Comparison of ENCODE assay signal across 8 cellular contexts in genomic region chr7:139075031-139075652, GRCh38. TPM values are rescaled to one million over a fixed set of nuclear protein-coding genes. Genes with fewer than 3 reads are reported as not detected.
DNase-seq lines count a peak whose midpoint lies in the region; ATAC-seq and TF ChIP-seq lines count a peak whose summit lies in the region.

No MANE protein-coding gene starts in this region.

- H3K27ac ChIP-seq in colonic mucosa (no peak overlapping the region), liver (ENCODE audit: low read depth in 1 of 2, low read length in 2 of 2) (peak overlapping the region in 1 of 2 donors; percentile 77)

- peak; percentile 75 for ATAC-seq in GM19025 (IDR thresholded peaks at IDR 0.05; ENCODE audit: low read depth, unreplicated experiment)
- peak; percentile 88 for ATAC-seq in HG03280 (IDR thresholded peaks at IDR 0.05; ENCODE audit: unreplicated experiment)

- POLR2A ChIA-PET in BJ (lab: Charles Lee): no interaction called here

- CTCF ChIA-PET in BJ (lab: Yijun Ruan, JAX): interaction anchor here (0.6 to 2.9 kb wide), 31 partner anchors 8 to 337 kb away, joined by 3 to 26 read pairs (median 5); no protein-coding TSS in a partner anchor

- H3K9ac ChIP-seq in colonic mucosa (ENCODE audit: low read depth in 2 of 2, low read length in 2 of 2): no peak overlapping the region
- no peak overlapping the region for H3K9ac ChIP-seq in liver (ENCODE audit: low read depth in 1 of 2, low read length in 2 of 2)

- H3K9me3 ChIP-seq in colonic mucosa (no peaks in the 10 kb centered on the region), liver (ENCODE audit: control insufficient read depth in 4 of 4, low read length in 3 of 4) (no peaks in the 10 kb centered on the region)

- H3K4me1 ChIP-seq in colonic mucosa (no peaks in the 10 kb centered on the region), liver (ENCODE audit: control insufficient read depth in 4 of 4, insufficient read depth in 4 of 4, low read length in 3 of 4) (peaks cover 2 to 19% (median 16%) of the 10 kb centered on the region in 4 donors)

- WGBS in liver: 27% methylated on average over 9 of the region's 9 CpGs

- DNase-seq in BJ (ENCODE audit: low read depth): peak; percentile 37
- DNase-seq in NCI-H2227 treated with DMSO at 0.1 percent for 48 hours (lab: John Stamatoyannopoulos, UW): peak; percentile 81
- DNase-seq in activated CD4-positive, alpha-beta T cell treated with anti-CD3 and anti-CD28 coated beads for 1 hour: peak; percentile 44
- DNase-seq in colonic mucosa: peak; percentile 73
- DNase-seq in stimulated activated CD4-positive, alpha-beta T cell treated with anti-CD3 and anti-CD28 coated beads, TNF-alpha, amount 100 ng/mL, for 4 hours (ENCODE audit: low read depth in 3 of 3): peak in 2 of 3 experiments; percentile 30 to 57

- TF ChIP-seq CTCF in BJ (IDR thresholded peaks at IDR 0.05; ENCODE audit: insufficient read depth, low read depth, low read length) (peak; percentile 79), colonic mucosa (IDR thresholded peaks at IDR 0.05) (peak; percentile 85), liver (IDR thresholded peaks at IDR 0.05; ENCODE audit: low read depth, low read length, missing input control) (peak; percentile 91)

- peaks cover 11% of the 10 kb centered on the region for H3K36me3 ChIP-seq in BJ (ENCODE audit: control insufficient read depth, insufficient read depth, low read length)
- peaks cover 11% of the 10 kb centered on the region for H3K36me3 ChIP-seq in colonic mucosa
- peaks cover 8 to 36% (median 29%) of the 10 kb centered on the region in 4 donors for H3K36me3 ChIP-seq in liver (ENCODE audit: control insufficient read depth in 4 of 4, insufficient read depth in 3 of 4, low read depth in 1 of 4, low read length in 3 of 4)

- intact Hi-C loops in colonic mucosa (cut with DNase I): loop anchor here (5.0 kb wide), 1 partner anchor 188 kb away; no protein-coding TSS in a partner anchor

- H3K27me3 ChIP-seq in BJ (ENCODE audit: control insufficient read depth, insufficient read depth, low read length): no peaks in the 10 kb centered on the region
- H3K27me3 ChIP-seq in colonic mucosa: no peaks in the 10 kb centered on the region
- no peaks in the 10 kb centered on the region for H3K27me3 ChIP-seq in liver (ENCODE audit: control insufficient read depth in 4 of 4, insufficient read depth in 4 of 4, low read length in 3 of 4)

- TF ChIP-seq RAD21 in liver (IDR thresholded peaks at IDR 0.05): peak; percentile 88 to 89

- H3K4me3 ChIP-seq in BJ (ENCODE audit: low read depth, low read length): no peak overlapping the region
- no peak overlapping the region for H3K4me3 ChIP-seq in colonic mucosa
- no peak overlapping the region for H3K4me3 ChIP-seq in liver (ENCODE audit: low read depth in 1 of 3, low read length in 3 of 3)

TF ChIP-seq in liver, 16 proteins besides CTCF, POLR2A, EP300 and RAD21:
- TF ChIP-seq FOXA2 (IDR thresholded peaks at IDR 0.05): no peak
- peak; percentile 20 for TF ChIP-seq ATF3 (IDR thresholded peaks at IDR 0.05)
- no peak for TF ChIP-seq EGR1 (IDR thresholded peaks at IDR 0.05; ENCODE audit: low read depth in 2 of 2)
- TF ChIP-seq JUND (IDR thresholded peaks at IDR 0.05): no peak
- TF ChIP-seq SP1 (IDR thresholded peaks at IDR 0.05): peak; percentile 29
- TF ChIP-seq YY1 (IDR thresholded peaks at IDR 0.05): no peak
- TF ChIP-seq GABPA (IDR thresholded peaks at IDR 0.05 in 1 of 2, conservative IDR thresholded peaks at IDR 0.05 in 1 of 2): no peak
- TF ChIP-seq ZBTB33 (IDR thresholded peaks at IDR 0.05): no peak
- TF ChIP-seq FOXA1 (IDR thresholded peaks at IDR 0.05): no peak
- no peak for TF ChIP-seq NR2F2 (IDR thresholded peaks at IDR 0.05)
- TF ChIP-seq MAX (IDR thresholded peaks at IDR 0.05): no peak
- peak; percentile 25 for TF ChIP-seq RXRA (IDR thresholded peaks at IDR 0.05)
- no peak for TF ChIP-seq TAF1 (conservative IDR thresholded peaks at IDR 0.05)
- no peak for TF ChIP-seq REST (IDR thresholded peaks at IDR 0.05)
- TF ChIP-seq HNF4G (IDR thresholded peaks at IDR 0.05): no peak
- TF ChIP-seq HNF4A (conservative IDR thresholded peaks at IDR 0.05): peak in 1 of 2 donors; percentile 24

RNA-seq across cellular contexts. Expression of gene ZC3HAV1, which starts 34.4 kb away (rescaled TPM):
- 21.7 and 24.5 TPM in 2 replicates for polyA plus RNA-seq in BJ (2011; rRNA removed)
- polyA minus RNA-seq in BJ (2011; rRNA and poly(A)+ RNA removed): 37.1 and 41.6 TPM in 2 replicates
- 10 to 100 TPM; 29.0 to 33.8 TPM for total RNA-seq in colonic mucosa
- total RNA-seq in liver: 10 to 100 TPM; 22.3 to 40.5 TPM
- polyA plus RNA-seq in liver: 10 to 100 TPM in 1 of 2 donors, 1 to 10 TPM in 1; 6.6 to 10.8 TPM

RNA-seq across cellular contexts. Expression of gene ZC3HAV1L, which starts 39.3 kb away (rescaled TPM):
- 7.6 and 10.0 TPM in 2 replicates for polyA plus RNA-seq in BJ (2011; rRNA removed)
- 5.1 and 5.7 TPM in 2 replicates for polyA minus RNA-seq in BJ (2011; rRNA and poly(A)+ RNA removed)
- 10 to 100 TPM; 10.9 to 11.7 TPM for total RNA-seq in colonic mucosa
- total RNA-seq in liver: 10 to 100 TPM in 1 of 2 donors, 1 to 10 TPM in 1; 3.1 to 16.2 TPM
- under 1 TPM; 0.19 to 0.63 TPM for polyA plus RNA-seq in liver
